In the genomic region with DNA sequence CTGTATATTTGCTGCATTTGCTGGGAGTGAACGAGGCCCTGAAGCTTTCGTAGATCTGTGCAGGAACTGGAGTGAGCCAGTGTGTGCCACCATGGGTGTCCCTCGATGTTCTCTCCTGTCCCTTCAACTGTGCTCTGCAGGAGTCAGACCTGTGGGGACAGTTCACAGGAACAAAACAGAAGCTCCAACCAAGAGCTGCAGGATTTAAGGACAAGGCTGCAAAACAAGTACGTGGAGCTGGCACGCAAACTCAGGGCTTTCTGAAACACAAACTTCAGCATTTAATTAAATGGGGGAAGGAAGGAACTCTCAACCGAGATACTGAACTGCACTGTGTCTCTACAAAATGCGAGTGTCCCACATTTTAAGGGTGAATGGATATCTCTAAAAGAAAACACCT, we compare ENCODE assay signal across 26 cellular contexts. TPM values are rescaled to one million over a fixed set of nuclear protein-coding genes. Genes with fewer than 3 reads are reported as not detected.
DNase-seq lines count a peak whose midpoint lies in the region; ATAC-seq and TF ChIP-seq lines count a peak whose summit lies in the region.
"Had no signal": no experiment of that assay in that cellular context is flagged by ENCODE, and none has a peak within 500 bp of the region (broad histone marks: within the 10 kb centered on the region; RNA-seq: fewer than 3 reads in every experiment).

No MANE protein-coding gene starts in this region.

- H3K9me2 ChIP-seq in GM23248 (ENCODE audit: insufficient read depth) = no peaks in the 10 kb centered on the region; the same call in 1 of the 2 replicates
- H3K9me2 ChIP-seq in OCI-LY1 (ENCODE audit: low read depth, low read length) = no peaks in the 10 kb centered on the region

- H3K79me2 ChIP-seq in GM23248 (ENCODE audit: insufficient read depth) (peaks cover 96% of the 10 kb centered on the region), OCI-LY1 (ENCODE audit: insufficient read depth, low read length) (peaks cover 96% of the 10 kb centered on the region)

- peak overlapping the region; percentile 13 for H3K9ac ChIP-seq in GM23248
- peak overlapping the region; percentile 7; the same call in 1 of the 2 replicates for H3K9ac ChIP-seq in OCI-LY1 (ENCODE audit: low read length)

- WGBS in GM23248 (ENCODE audit: low coverage in 1 of 2, low lambda C conversion rate in 2 of 2, missing lambda C conversion rate in 2 of 2), 2 experiments = 33 to 38% methylated on average over 7 of the region's 7 CpGs
- 79% methylated on average over 7 of the region's 7 CpGs for WGBS in esophagus muscularis mucosa

- DNase-seq in GM23248 (no peak), esophagus muscularis mucosa (ENCODE audit: extremely low spot score) (peak; percentile 37), SJCRH30 (no peak)
- DNase-seq in effector CD4-positive, alpha-beta T cell = no peak
- DNase-seq: activated CD8-positive, alpha-beta memory T cell treated with anti-CD3 and anti-CD28 coated beads, Interleukin-2, amount 50 U/mL, for 4 hours; anterior cingulate cortex; caudate nucleus; CD4-positive, alpha-beta T cell; EL; GOT3; kidney glomerular epithelial cell; naive thymus-derived CD4-positive, alpha-beta T cell; NCI-H1092; NCI-H1930; NCI-H2227 treated with DMSO at 0.1 percent for 48 hours; NCI-H774; pancreas; stimulated activated CD4-positive, alpha-beta T cell treated with anti-CD3 and anti-CD28 coated beads, Interleukin-4, amount 100 ng/mL, for 1 hour; stimulated activated naive CD8-positive, alpha-beta T cell treated with anti-CD3 and anti-CD28 coated beads, Interleukin-15, Interleukin-2, amounts not matched to agents 100 U/mL and 50 U/mL, for 24 hours; T-helper 9 cell; WERI-Rb-1 had no signal

- H3K36me3 ChIP-seq in GM23248 (ENCODE audit: low read depth) (0 out of 2 replicates have a peak, but pooled peaks cover 6% of the 10 kb centered on the region), OCI-LY1 (ENCODE audit: insufficient read depth, low read length) (peaks cover 58% of the 10 kb centered on the region), esophagus muscularis mucosa (no peaks in the 10 kb centered on the region), neutrophil (peaks cover 27% of the 10 kb centered on the region), SJCRH30 (no peaks in the 10 kb centered on the region)
- H3K36me3 ChIP-seq: pancreas, right atrium auricular region, WERI-Rb-1 had no signal

- no peaks in the 10 kb centered on the region for H3K9me3 ChIP-seq in GM23248 (ENCODE audit: low read depth)
- H3K9me3 ChIP-seq in OCI-LY1 (ENCODE audit: low read length) = no peaks in the 10 kb centered on the region
- H3K9me3 ChIP-seq in esophagus muscularis mucosa = no peaks in the 10 kb centered on the region
- H3K9me3 ChIP-seq in neutrophil = no peaks in the 10 kb centered on the region
- H3K9me3 ChIP-seq in SJCRH30 (replicated peaks) = no peaks in the 10 kb centered on the region
- H3K9me3 ChIP-seq: pancreas, right atrium auricular region had no signal

- H3K4me2 ChIP-seq in GM23248 (ENCODE audit: unreplicated experiment) (peak overlapping the region; percentile 49), OCI-LY1 (ENCODE audit: low read length) (peak overlapping the region; percentile 56)

- in situ Hi-C loops in GM23248 (cut with MboI) = no loop called here

- H3K27ac ChIP-seq in GM23248 = no peak overlapping the region
- H3K27ac ChIP-seq in OCI-LY1 (ENCODE audit: low read depth, low read length, poor library complexity, severe bottlenecking) = peak overlapping the region; percentile 71
- H3K27ac ChIP-seq in esophagus muscularis mucosa (replicated peaks in 1 of 4) = no peak overlapping the region
- H3K27ac ChIP-seq in neutrophil = peak overlapping the region; percentile 94
- no peak overlapping the region for H3K27ac ChIP-seq in SJCRH30
- H3K27ac ChIP-seq: pancreas, right atrium auricular region, WERI-Rb-1 had no signal

- TF ChIP-seq EP300 in esophagus muscularis mucosa (IDR thresholded peaks at IDR 0.05) = no peak

- H2AFZ ChIP-seq in GM23248 (no peak overlapping the region), OCI-LY1 (ENCODE audit: low read length) (no peak overlapping the region)

- H3K27me3 ChIP-seq in GM23248 (replicated peaks; ENCODE audit: insufficient read depth) (no peaks in the 10 kb centered on the region), OCI-LY1 (ENCODE audit: insufficient read depth, low read length) (no peaks in the 10 kb centered on the region), esophagus muscularis mucosa (no peaks in the 10 kb centered on the region), neutrophil (no peaks in the 10 kb centered on the region), SJCRH30 (no peaks in the 10 kb centered on the region)
- H3K27me3 ChIP-seq: pancreas, right atrium auricular region had no signal

- H3K4me3 ChIP-seq in GM23248 (no peak overlapping the region), OCI-LY1 (ENCODE audit: low read depth, low read length, poor library complexity, severe bottlenecking) (peak overlapping the region; percentile 24), esophagus muscularis mucosa (no peak overlapping the region), neutrophil (ENCODE audit: low read depth in 1 of 2, low read length in 1 of 2) (no peak overlapping the region), SJCRH30 (no peak overlapping the region)
- H3K4me3 ChIP-seq: pancreas, right atrium auricular region had no signal

- H4K20me1 ChIP-seq in GM23248 (ENCODE audit: insufficient read depth) = no peaks in the 10 kb centered on the region
- H4K20me1 ChIP-seq in OCI-LY1 (ENCODE audit: insufficient read depth, low read length) = no peaks in the 10 kb centered on the region

- intact Hi-C loops in esophagus muscularis mucosa (cut with DNase I) = no loop called here

- H3F3A ChIP-seq in GM23248 (ENCODE audit: insufficient read depth) = peaks cover 36% of the 10 kb centered on the region
- no peaks in the 10 kb centered on the region; the same call in 1 of the 2 replicates for H3F3A ChIP-seq in OCI-LY1 (ENCODE audit: insufficient read depth, low read length)

- peaks cover 47% of the 10 kb centered on the region for H3K4me1 ChIP-seq in GM23248 (ENCODE audit: insufficient read depth)
- peaks cover 75% of the 10 kb centered on the region for H3K4me1 ChIP-seq in OCI-LY1 (ENCODE audit: insufficient read depth, low read length, severe bottlenecking)
- H3K4me1 ChIP-seq in esophagus muscularis mucosa = no peaks in the 10 kb centered on the region
- peaks cover 36 to 59% of the 10 kb centered on the region in 2 experiments for H3K4me1 ChIP-seq in neutrophil (ENCODE audit: control insufficient read depth in 1 of 2, insufficient read depth in 1 of 2, low read depth in 1 of 2, low read length in 1 of 2)
- no peaks in the 10 kb centered on the region for H3K4me1 ChIP-seq in SJCRH30
- H3K4me1 ChIP-seq: pancreas, right atrium auricular region had no signal

- TF ChIP-seq CTCF in OCI-LY1 (IDR thresholded peaks at IDR 0.05; ENCODE audit: low read length) (no peak), esophagus muscularis mucosa (IDR thresholded peaks at IDR 0.05) (no peak), neutrophil (IDR thresholded peaks at IDR 0.05) (no peak)

- ATAC-seq in GM18867 (IDR thresholded peaks at IDR 0.05; ENCODE audit: unreplicated experiment) (no peak), HG03571 (IDR thresholded peaks at IDR 0.05; ENCODE audit: unreplicated experiment) (no peak)
- ATAC-seq: naive thymus-derived CD4-positive, alpha-beta T cell; pancreas; stimulated activated naive CD8-positive, alpha-beta T cell treated with anti-CD3 and anti-CD28 coated beads, Interleukin-15, Interleukin-2, amounts not matched to agents 100 U/mL and 50 U/mL, for 24 hours had no signal

- TF ChIP-seq POLR2A in esophagus muscularis mucosa (IDR thresholded peaks at IDR 0.05; ENCODE audit: low read depth) = no peak

RNA-seq across cellular contexts. Expression of a gene that starts 24.2 kb away (rescaled TPM):
- total RNA-seq in GM23248 (2014; rRNA removed; shearing (Covaris generic)) = 121 and 124 TPM in 2 replicates
- 58.4 and 60.4 TPM in 2 replicates for polyA plus RNA-seq in GM23248 (2016; fragmentation: Nextera tagmentation; extraction: Ambion mirVana)
- total RNA-seq in esophagus muscularis mucosa = 10 to 100 TPM in 1 of 4 donors, 1 to 10 TPM in 3; 5.4 to 19.7 (median 6.6) TPM
- total RNA-seq in SJCRH30 (2014; rRNA removed; shearing (Covaris generic)) = not detected in 2 replicates

Comparison
In these comparisons a context has a peak if more than half of its experiments do, and no peak if none do; other contexts are left out.
1. H3K27ac ChIP-seq: peak in OCI-LY1 (single experiment) and neutrophil (single experiment); none in GM23248 (single experiment), esophagus muscularis mucosa (0 of 4) and SJCRH30 (single experiment).